1 cellular context compared by ENCODE assay signal in the genomic region with DNA sequence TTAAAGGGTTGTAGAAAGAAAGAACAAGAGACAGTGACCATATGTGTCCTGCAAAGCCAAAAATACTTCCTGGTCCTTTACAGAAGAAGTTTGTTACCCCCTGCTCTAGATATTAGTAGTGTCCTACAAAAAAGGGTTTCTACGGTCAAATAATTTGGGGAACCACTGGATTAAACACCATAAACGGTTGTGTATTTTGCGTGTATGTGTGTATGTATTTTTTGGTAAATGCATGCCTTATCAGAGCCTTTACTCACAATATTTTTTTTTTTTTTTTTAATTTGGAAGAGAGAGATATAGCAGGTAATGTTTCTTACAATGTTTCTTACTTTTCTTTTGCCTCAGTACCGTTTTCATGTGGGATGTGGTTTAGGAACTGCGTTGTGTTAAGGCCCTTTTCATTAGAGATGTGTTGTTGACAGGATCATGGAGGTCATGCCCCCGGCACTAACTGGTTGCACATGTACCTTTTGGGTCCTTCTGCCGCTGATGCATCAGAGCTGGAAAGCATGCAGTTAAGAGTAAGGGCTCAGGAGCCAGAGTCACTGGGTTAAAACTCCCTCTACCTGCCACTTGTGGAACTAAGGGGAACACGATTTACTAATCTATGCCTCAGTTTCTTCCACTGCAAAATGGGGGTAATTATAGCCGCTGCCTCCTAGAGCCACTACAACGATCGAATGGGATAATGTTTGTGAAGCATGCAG.
TF ChIP-seq lines count a peak whose summit lies in the region.

No MANE protein-coding gene starts in this region.

TF ChIP-seq in GM23338, 12 proteins besides CTCF, POLR2A, EP300 and RAD21 (continued from another document):
- no peak for TF ChIP-seq REST (IDR thresholded peaks at IDR 0.05; ENCODE audit: unreplicated experiment)
- TF ChIP-seq STAT1 (IDR thresholded peaks at IDR 0.05; ENCODE audit: unreplicated experiment), result no peak
- no peak for TF ChIP-seq JUNB (IDR thresholded peaks at IDR 0.05; ENCODE audit: unreplicated experiment)
- no peak for TF ChIP-seq ZNF331 (CRISPR knock-in tag; IDR thresholded peaks at IDR 0.05; ENCODE audit: low read depth)
- TF ChIP-seq ZNF462 (CRISPR knock-in tag; IDR thresholded peaks at IDR 0.05), result no peak
- no peak for TF ChIP-seq ZNF114 (CRISPR knock-in tag; IDR thresholded peaks at IDR 0.05)
- no peak for TF ChIP-seq POLR2AphosphoS5 (IDR thresholded peaks at IDR 0.05; ENCODE audit: low read depth)
TF ChIP-seq in GM23338: peak in this region for 0.
